Comparison of ENCODE assay signal across 12 cellular contexts in the genomic region with DNA sequence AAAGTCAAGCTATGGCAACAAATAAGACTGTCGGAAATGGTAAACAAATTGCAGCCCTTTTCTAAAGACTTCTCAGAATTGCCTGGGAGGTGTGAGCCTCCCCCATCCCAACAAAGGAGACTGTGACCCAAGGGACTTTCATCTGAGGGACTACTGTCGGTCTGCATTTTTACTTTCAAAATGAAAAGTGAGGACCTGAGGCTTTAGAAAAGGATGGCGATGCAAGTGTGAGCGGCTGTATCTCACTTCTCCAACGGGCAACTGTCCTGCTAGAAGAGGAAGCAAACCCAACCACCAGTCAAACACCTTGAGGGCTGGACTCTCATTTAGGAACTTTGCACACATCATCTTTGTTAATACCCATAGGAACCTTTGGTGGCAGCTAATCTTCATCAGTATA.
DNase-seq lines count a peak whose midpoint lies in the region; ATAC-seq and TF ChIP-seq lines count a peak whose summit lies in the region.
"Had no signal": no experiment of that assay in that cellular context is flagged by ENCODE, and none has a peak within 500 bp of the region (broad histone marks: within the 10 kb centered on the region; RNA-seq: fewer than 3 reads in every experiment).

No MANE protein-coding gene starts in this region.

- H3K4me3 ChIP-seq in osteoblast (ENCODE audit: insufficient read depth, low read length), result no peak overlapping the region
- H3K4me3 ChIP-seq: smooth muscle cell had no signal

- ATAC-seq in GM18909 (IDR thresholded peaks at IDR 0.05; ENCODE audit: poor library complexity, unreplicated experiment) (peak; percentile 54), GM21737 (IDR thresholded peaks at IDR 0.05; ENCODE audit: unreplicated experiment) (peak; percentile 43), HG03175 (IDR thresholded peaks at IDR 0.05; ENCODE audit: unreplicated experiment) (peak; percentile 47)
- ATAC-seq in stimulated activated memory B cell treated with anti-CD40 and anti-IgM and Interleukin-4, amounts not matched to agents 10 μg/mL and 1 μg/mL and 100 μg/mL, for 72 hours, result peak; percentile 84

- peak overlapping the region; percentile 40 for H3K27ac Mint-ChIP-seq in stimulated activated memory B cell treated with anti-CD40 and anti-IgM and Interleukin-4, amounts not matched to agents 10 μg/mL and 1 μg/mL and 100 μg/mL, for 72 hours
- no peak overlapping the region for H3K27ac Mint-ChIP-seq in nephron progenitor cell

- no peaks in the 10 kb centered on the region for H3K27me3 ChIP-seq in osteoblast (ENCODE audit: insufficient read depth, low read length)

- peaks cover 6% of the 10 kb centered on the region for H3K4me1 Mint-ChIP-seq in stimulated activated memory B cell treated with anti-CD40 and anti-IgM and Interleukin-4, amounts not matched to agents 10 μg/mL and 1 μg/mL and 100 μg/mL, for 72 hours
- H3K4me1 Mint-ChIP-seq in nephron progenitor cell, result no peaks in the 10 kb centered on the region

- no peaks in the 10 kb centered on the region for H3K36me3 ChIP-seq in osteoblast (ENCODE audit: insufficient read depth, low read length)

- H3K79me2 ChIP-seq in osteoblast (ENCODE audit: insufficient read depth, low read length), result no peaks in the 10 kb centered on the region

- H3K27me3 Mint-ChIP-seq in stimulated activated memory B cell treated with anti-CD40 and anti-IgM and Interleukin-4, amounts not matched to agents 10 μg/mL and 1 μg/mL and 100 μg/mL, for 72 hours, result no peaks in the 10 kb centered on the region
- no peaks in the 10 kb centered on the region for H3K27me3 Mint-ChIP-seq in nephron progenitor cell (ENCODE audit: low read depth, poor library complexity)

- DNase-seq in NCI-H146 treated with DMSO at 0.1 percent for 48 hours (lab: John Stamatoyannopoulos, UW; ENCODE audit: unreplicated experiment) (no peak), osteoblast (ENCODE audit: insufficient read length, low spot score, missing footprints) (no peak), nephron progenitor cell (no peak)
- DNase-seq: activated gamma-delta T cell; MM.1S; NCI-H748 treated with DMSO at 0.1 percent for 48 hours; stimulated activated CD8-positive, alpha-beta memory T cell treated with anti-CD3 and anti-CD28 coated beads, Interleukin-4, amount 100 ng/mL, for 48 hours had no signal

- no peaks in the 10 kb centered on the region for H3K9me3 Mint-ChIP-seq in stimulated activated memory B cell treated with anti-CD40 and anti-IgM and Interleukin-4, amounts not matched to agents 10 μg/mL and 1 μg/mL and 100 μg/mL, for 72 hours
- H3K9me3 Mint-ChIP-seq in nephron progenitor cell, result no peaks in the 10 kb centered on the region

- H2AFZ ChIP-seq in osteoblast (ENCODE audit: low read length), result no peak overlapping the region

- no peak overlapping the region for H3K4me3 Mint-ChIP-seq in stimulated activated memory B cell treated with anti-CD40 and anti-IgM and Interleukin-4, amounts not matched to agents 10 μg/mL and 1 μg/mL and 100 μg/mL, for 72 hours
- H3K4me3 Mint-ChIP-seq in nephron progenitor cell, result no peak overlapping the region

- H3K27ac ChIP-seq in osteoblast (ENCODE audit: low read depth, low read length), result no peak overlapping the region

- TF ChIP-seq CTCF in osteoblast (IDR thresholded peaks at IDR 0.05; ENCODE audit: extremely low read depth, low read depth, low read length) (no peak), nephron progenitor cell (IDR thresholded peaks at IDR 0.05) (no peak)

- no peak overlapping the region for H3K4me2 ChIP-seq in osteoblast (ENCODE audit: insufficient read depth, low read length)
- H3K4me2 ChIP-seq: smooth muscle cell had no signal

- no peaks in the 10 kb centered on the region for H4K20me1 ChIP-seq in osteoblast (ENCODE audit: insufficient read depth, low read length)

- no peaks in the 10 kb centered on the region for H3K36me3 Mint-ChIP-seq in stimulated activated memory B cell treated with anti-CD40 and anti-IgM and Interleukin-4, amounts not matched to agents 10 μg/mL and 1 μg/mL and 100 μg/mL, for 72 hours
- H3K36me3 Mint-ChIP-seq in nephron progenitor cell (ENCODE audit: low read depth), result no peaks in the 10 kb centered on the region

- H3K9me3 ChIP-seq in osteoblast (ENCODE audit: low read depth, low read length), result no peaks in the 10 kb centered on the region

- H3K4me1 ChIP-seq in osteoblast (ENCODE audit: insufficient read depth, low read length), result peaks cover 6% of the 10 kb centered on the region
